ENCODE assay signal across 1 cellular context in the genomic region with DNA sequence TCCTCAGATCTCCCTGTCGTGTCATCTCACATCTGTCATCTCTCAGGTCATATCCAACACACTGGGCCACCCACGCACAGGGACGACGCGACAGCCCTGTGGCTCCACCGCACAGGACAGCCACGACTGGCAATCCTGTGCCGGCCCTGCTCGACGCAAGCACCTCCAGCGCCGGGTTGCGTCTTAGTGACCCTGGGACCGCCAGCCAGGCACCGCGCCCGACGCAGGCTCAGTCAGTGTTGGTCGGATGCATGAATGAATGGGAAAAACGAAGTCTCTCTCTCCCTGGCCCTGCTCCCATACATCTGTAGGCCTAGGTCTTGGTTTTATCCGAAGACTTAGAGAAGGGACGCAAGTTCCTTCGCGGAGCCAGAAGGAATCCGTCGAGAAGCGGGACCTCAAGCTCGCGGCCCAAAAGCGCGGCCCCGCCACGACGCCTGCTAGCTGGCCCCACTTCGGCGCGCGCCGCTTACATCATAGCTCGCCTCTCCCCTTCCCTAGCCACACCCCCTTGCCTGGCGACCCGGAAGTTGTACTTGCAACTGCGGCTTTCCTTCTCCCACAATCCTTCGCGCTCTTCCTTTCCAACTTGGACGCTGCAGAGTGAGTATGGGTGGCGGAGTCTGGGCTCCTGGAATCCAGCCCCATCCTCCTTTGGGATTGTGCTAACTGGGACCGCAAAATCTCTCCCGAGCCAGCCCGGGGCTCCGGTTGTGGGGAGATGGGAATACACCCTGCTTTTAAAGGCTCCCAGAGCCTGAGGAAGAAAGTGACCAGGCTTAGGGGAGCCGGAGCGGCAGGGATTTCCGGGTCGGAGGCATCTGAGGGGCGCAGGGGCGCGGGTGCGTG.
TF ChIP-seq lines count a peak whose summit lies in the region.

A gene (plus strand): TSS at position 577 of the 849 bp plus-strand sequence. CDS start 413 bp downstream, outside the sequence.

TF ChIP-seq in K562, 482 proteins besides CTCF, POLR2A, EP300 and RAD21 (continued from another document and continues in another):
- TF ChIP-seq, protein P1, sequence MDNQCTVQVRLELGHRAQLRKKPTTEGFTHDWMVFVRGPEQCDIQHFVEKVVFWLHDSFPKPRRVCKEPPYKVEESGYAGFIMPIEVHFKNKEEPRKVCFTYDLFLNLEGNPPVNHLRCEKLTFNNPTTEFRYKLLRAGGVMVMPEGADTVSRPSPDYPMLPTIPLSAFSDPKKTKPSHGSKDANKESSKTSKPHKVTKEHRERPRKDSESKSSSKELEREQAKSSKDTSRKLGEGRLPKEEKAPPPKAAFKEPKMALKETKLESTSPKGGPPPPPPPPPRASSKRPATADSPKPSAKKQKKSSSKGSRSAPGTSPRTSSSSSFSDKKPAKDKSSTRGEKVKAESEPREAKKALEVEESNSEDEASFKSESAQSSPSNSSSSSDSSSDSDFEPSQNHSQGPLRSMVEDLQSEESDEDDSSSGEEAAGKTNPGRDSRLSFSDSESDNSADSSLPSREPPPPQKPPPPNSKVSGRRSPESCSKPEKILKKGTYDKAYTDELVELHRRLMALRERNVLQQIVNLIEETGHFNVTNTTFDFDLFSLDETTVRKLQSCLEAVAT (IDR thresholded peaks at IDR 0.05) = 0 out of 4 replicates have a peak, but pooled peaks of 1 of the 2 experiments have one; percentile 10
- TF ChIP-seq TBL1XR1 (IDR thresholded peaks at IDR 0.05; ENCODE audit: low read length in 2 of 2) (0 out of 4 replicates have a peak, but pooled peaks of 1 of the 2 experiments have one; percentile 8), RFX5 (IDR thresholded peaks at IDR 0.05; ENCODE audit: low read depth, low read length) (no peak), ZNF778 (CRISPR knock-in tag; IDR thresholded peaks at IDR 0.05) (no peak), ZFPM2 (CRISPR knock-in tag; IDR thresholded peaks at IDR 0.05) (no peak), ZBTB8A (IDR thresholded peaks at IDR 0.05; ENCODE audit: partially characterized antibody) (no peak), ZNF347 (CRISPR knock-in tag; IDR thresholded peaks at IDR 0.05; ENCODE audit: low read depth) (no peak), ZZZ3 (IDR thresholded peaks at IDR 0.05) (peak; percentile 98), ZNF436 (CRISPR knock-in tag; IDR thresholded peaks at IDR 0.05) (no peak), ERF (CRISPR knock-in tag; IDR thresholded peaks at IDR 0.05) (no peak), SMARCC2 (IDR thresholded peaks at IDR 0.05; ENCODE audit: low read depth) (no peak), SUPT5H (IDR thresholded peaks at IDR 0.05) (peak; percentile 99), TCFL5 (CRISPR knock-in tag; conservative IDR thresholded peaks at IDR 0.05) (no peak), NCOA6 (IDR thresholded peaks at IDR 0.05) (no peak), RFX1 (IDR thresholded peaks at IDR 0.05) (no peak), WHSC1 (IDR thresholded peaks at IDR 0.05; ENCODE audit: low read length) (no peak), ZKSCAN8 (CRISPR knock-in tag; IDR thresholded peaks at IDR 0.05) (peak; percentile 72; the same call in 1 of the 2 replicates), PHB (CRISPR knock-in tag; IDR thresholded peaks at IDR 0.05) (no peak), HNRNPUL1 (IDR thresholded peaks at IDR 0.05; ENCODE audit: low read length) (no peak), ETS2 (tag; IDR thresholded peaks at IDR 0.05; ENCODE audit: borderline replicate concordance, poor library complexity, severe bottlenecking) (no peak), BMI1 (IDR thresholded peaks at IDR 0.05; ENCODE audit: low read length) (no peak)
- TF ChIP-seq, protein P2, sequence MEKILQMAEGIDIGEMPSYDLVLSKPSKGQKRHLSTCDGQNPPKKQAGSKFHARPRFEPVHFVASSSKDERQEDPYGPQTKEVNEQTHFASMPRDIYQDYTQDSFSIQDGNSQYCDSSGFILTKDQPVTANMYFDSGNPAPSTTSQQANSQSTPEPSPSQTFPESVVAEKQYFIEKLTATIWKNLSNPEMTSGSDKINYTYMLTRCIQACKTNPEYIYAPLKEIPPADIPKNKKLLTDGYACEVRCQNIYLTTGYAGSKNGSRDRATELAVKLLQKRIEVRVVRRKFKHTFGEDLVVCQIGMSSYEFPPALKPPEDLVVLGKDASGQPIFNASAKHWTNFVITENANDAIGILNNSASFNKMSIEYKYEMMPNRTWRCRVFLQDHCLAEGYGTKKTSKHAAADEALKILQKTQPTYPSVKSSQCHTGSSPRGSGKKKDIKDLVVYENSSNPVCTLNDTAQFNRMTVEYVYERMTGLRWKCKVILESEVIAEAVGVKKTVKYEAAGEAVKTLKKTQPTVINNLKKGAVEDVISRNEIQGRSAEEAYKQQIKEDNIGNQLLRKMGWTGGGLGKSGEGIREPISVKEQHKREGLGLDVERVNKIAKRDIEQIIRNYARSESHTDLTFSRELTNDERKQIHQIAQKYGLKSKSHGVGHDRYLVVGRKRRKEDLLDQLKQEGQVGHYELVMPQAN (IDR thresholded peaks at IDR 0.05; ENCODE audit: borderline replicate concordance) = peak; percentile 48; the same call in 1 of the 2 replicates
- TF ChIP-seq, protein P3, sequence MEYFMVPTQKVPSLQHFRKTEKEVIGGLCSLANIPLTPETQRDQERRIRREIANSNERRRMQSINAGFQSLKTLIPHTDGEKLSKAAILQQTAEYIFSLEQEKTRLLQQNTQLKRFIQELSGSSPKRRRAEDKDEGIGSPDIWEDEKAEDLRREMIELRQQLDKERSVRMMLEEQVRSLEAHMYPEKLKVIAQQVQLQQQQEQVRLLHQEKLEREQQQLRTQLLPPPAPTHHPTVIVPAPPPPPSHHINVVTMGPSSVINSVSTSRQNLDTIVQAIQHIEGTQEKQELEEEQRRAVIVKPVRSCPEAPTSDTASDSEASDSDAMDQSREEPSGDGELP (CRISPR knock-in tag; IDR thresholded peaks at IDR 0.05; ENCODE audit: borderline replicate concordance) = peak; percentile 95
- TF ChIP-seq, protein P4, sequence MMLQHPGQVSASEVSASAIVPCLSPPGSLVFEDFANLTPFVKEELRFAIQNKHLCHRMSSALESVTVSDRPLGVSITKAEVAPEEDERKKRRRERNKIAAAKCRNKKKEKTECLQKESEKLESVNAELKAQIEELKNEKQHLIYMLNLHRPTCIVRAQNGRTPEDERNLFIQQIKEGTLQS (IDR thresholded peaks at IDR 0.05) = peak; percentile 81
- TF ChIP-seq, protein P4 (CRISPR knock-in tag; conservative IDR thresholded peaks at IDR 0.05) = peak; percentile 96
- TF ChIP-seq, protein P5, sequence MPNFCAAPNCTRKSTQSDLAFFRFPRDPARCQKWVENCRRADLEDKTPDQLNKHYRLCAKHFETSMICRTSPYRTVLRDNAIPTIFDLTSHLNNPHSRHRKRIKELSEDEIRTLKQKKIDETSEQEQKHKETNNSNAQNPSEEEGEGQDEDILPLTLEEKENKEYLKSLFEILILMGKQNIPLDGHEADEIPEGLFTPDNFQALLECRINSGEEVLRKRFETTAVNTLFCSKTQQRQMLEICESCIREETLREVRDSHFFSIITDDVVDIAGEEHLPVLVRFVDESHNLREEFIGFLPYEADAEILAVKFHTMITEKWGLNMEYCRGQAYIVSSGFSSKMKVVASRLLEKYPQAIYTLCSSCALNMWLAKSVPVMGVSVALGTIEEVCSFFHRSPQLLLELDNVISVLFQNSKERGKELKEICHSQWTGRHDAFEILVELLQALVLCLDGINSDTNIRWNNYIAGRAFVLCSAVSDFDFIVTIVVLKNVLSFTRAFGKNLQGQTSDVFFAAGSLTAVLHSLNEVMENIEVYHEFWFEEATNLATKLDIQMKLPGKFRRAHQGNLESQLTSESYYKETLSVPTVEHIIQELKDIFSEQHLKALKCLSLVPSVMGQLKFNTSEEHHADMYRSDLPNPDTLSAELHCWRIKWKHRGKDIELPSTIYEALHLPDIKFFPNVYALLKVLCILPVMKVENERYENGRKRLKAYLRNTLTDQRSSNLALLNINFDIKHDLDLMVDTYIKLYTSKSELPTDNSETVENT (CRISPR knock-in tag; IDR thresholded peaks at IDR 0.05) = no peak
- TF ChIP-seq, protein P6, sequence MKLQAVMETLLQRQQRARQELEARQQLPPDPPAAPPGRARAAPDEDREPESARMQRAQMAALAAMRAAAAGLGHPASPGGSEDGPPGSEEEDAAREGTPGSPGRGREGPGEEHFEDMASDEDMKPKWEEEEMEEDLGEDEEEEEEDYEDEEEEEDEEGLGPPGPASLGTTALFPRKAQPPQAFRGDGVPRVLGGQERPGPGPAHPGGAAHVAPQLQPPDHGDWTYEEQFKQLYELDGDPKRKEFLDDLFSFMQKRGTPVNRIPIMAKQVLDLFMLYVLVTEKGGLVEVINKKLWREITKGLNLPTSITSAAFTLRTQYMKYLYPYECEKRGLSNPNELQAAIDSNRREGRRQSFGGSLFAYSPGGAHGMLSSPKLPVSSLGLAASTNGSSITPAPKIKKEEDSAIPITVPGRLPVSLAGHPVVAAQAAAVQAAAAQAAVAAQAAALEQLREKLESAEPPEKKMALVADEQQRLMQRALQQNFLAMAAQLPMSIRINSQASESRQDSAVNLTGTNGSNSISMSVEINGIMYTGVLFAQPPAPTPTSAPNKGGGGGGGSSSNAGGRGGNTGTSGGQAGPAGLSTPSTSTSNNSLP (IDR thresholded peaks at IDR 0.05; ENCODE audit: borderline replicate concordance, low read depth, low read length) = no peak
- TF ChIP-seq, protein P7, sequence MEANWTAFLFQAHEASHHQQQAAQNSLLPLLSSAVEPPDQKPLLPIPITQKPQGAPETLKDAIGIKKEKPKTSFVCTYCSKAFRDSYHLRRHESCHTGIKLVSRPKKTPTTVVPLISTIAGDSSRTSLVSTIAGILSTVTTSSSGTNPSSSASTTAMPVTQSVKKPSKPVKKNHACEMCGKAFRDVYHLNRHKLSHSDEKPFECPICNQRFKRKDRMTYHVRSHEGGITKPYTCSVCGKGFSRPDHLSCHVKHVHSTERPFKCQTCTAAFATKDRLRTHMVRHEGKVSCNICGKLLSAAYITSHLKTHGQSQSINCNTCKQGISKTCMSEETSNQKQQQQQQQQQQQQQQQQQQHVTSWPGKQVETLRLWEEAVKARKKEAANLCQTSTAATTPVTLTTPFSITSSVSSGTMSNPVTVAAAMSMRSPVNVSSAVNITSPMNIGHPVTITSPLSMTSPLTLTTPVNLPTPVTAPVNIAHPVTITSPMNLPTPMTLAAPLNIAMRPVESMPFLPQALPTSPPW (CRISPR knock-in tag; IDR thresholded peaks at IDR 0.05) = peak; percentile 63
- TF ChIP-seq, protein P8, sequence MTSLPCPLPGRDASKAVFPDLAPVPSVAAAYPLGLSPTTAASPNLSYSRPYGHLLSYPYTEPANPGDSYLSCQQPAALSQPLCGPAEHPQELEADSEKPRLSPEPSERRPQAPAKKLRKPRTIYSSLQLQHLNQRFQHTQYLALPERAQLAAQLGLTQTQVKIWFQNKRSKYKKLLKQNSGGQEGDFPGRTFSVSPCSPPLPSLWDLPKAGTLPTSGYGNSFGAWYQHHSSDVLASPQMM (CRISPR knock-in tag; IDR thresholded peaks at IDR 0.05) = no peak
- TF ChIP-seq, protein P9, sequence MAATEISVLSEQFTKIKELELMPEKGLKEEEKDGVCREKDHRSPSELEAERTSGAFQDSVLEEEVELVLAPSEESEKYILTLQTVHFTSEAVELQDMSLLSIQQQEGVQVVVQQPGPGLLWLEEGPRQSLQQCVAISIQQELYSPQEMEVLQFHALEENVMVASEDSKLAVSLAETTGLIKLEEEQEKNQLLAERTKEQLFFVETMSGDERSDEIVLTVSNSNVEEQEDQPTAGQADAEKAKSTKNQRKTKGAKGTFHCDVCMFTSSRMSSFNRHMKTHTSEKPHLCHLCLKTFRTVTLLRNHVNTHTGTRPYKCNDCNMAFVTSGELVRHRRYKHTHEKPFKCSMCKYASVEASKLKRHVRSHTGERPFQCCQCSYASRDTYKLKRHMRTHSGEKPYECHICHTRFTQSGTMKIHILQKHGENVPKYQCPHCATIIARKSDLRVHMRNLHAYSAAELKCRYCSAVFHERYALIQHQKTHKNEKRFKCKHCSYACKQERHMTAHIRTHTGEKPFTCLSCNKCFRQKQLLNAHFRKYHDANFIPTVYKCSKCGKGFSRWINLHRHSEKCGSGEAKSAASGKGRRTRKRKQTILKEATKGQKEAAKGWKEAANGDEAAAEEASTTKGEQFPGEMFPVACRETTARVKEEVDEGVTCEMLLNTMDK (IDR thresholded peaks at IDR 0.05; ENCODE audit: borderline replicate concordance, insufficient read depth, low read depth, low read length, poor library complexity, severe bottlenecking) = no peak
- TF ChIP-seq, protein P10, sequence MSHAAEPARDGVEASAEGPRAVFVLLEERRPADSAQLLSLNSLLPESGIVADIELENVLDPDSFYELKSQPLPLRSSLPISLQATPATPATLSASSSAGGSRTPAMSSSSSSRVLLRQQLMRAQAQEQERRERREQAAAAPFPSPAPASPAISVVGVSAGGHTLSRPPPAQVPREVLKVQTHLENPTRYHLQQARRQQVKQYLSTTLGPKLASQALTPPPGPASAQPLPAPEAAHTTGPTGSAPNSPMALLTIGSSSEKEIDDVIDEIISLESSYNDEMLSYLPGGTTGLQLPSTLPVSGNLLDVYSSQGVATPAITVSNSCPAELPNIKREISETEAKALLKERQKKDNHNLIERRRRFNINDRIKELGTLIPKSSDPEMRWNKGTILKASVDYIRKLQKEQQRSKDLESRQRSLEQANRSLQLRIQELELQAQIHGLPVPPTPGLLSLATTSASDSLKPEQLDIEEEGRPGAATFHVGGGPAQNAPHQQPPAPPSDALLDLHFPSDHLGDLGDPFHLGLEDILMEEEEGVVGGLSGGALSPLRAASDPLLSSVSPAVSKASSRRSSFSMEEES (CRISPR knock-in tag; IDR thresholded peaks at IDR 0.05) = no peak
